Comparison of ENCODE assay signal across 8 cellular contexts in the genomic region with DNA sequence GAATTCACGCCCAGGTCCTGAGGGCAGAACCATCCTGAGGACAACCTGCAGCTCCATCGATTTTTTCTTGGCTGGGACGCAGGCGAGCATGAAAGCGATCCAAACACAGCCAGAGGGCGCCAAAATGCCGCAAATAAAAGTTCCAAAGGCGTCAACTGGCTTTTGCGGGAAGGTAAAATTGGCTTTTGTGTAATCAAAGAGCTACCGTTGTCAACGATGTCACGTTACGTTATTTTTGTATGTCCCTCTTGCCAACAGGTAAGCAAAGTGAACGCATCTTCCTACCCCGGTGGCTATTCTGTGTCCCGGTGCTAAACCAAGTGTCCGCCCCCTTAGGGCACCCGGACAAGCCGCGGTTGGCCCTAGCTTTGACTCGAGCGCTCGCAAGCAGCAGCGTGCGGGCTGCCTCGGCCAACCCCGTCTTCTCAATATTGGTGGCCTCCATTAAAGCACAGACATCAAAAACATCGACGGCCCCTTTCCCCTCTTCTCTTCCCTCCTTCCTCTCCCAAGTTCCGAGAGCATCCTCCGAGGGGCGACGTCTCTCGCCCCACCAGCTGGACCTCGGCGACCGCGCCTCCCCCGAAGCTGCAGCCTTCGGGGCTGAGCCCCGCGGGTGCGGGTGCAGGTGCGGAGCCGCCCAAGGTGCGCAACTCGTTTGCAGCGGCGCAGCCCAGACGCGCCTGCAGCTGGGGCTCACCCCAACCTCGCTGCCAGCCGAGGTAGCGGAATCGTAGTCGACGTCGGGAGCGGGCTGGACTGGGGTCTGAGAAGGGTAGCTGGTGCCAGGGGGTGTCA. TPM values are rescaled to one million over a fixed set of nuclear protein-coding genes. Genes with fewer than 3 reads are reported as not detected.
DNase-seq lines count a peak whose midpoint lies in the region; ATAC-seq and TF ChIP-seq lines count a peak whose summit lies in the region.

No MANE protein-coding gene starts in this region.

- no peak overlapping the region for H3K18ac ChIP-seq in H9 (ENCODE audit: insufficient read length, low read depth, low read length)

- H3K79me1 ChIP-seq in H9 (ENCODE audit: insufficient read depth, low read depth, low read length, poor library complexity, severe bottlenecking), result no peaks in the 10 kb centered on the region

- H3K4me1 Mint-ChIP-seq in H9, result peaks cover 55 to 64% of the 10 kb centered on the region in 2 experiments
- H3K4me1 Mint-ChIP-seq in activated naive CD8-positive, alpha-beta T cell treated with anti-CD3 and anti-CD28 coated beads, Interleukin-2, amount 50 U/mL, for 24 hours, result peaks cover 11% of the 10 kb centered on the region

- H4K91ac ChIP-seq in H9 (ENCODE audit: insufficient read length, low read depth, low read length), result no peak overlapping the region

- no peak overlapping the region for H3K4me3 ChIP-seq in PC-9

- no TSS peak for BruUV-seq in PC-9 (replicated peaks; lab: Mats Ljungman, UMichigan)

- no peak overlapping the region for H3T11ph ChIP-seq in H9 (ENCODE audit: low read length)

- no peak overlapping the region for H2BK15ac ChIP-seq in H9 (ENCODE audit: low read depth, low read length)

- no peak overlapping the region for H2BK5ac ChIP-seq in H9 (ENCODE audit: insufficient read length, low read length)

- H3K79me2 ChIP-seq in H9 (ENCODE audit: insufficient read depth, low read length) (peaks cover 24% of the 10 kb centered on the region; the same call in 1 of the 2 replicates), PC-9 (ENCODE audit: low read depth) (no peaks in the 10 kb centered on the region)

- no peak overlapping the region for H2BK120ac ChIP-seq in H9 (ENCODE audit: low read depth, low read length, poor library complexity, severe bottlenecking)

- H3K56ac ChIP-seq in H9 (ENCODE audit: insufficient read length, low read depth, low read length), result no peak overlapping the region

- no CpG with 5 or more reads among the region's 59 CpGs for WGBS in H9 (ENCODE audit: extremely low coverage, insufficient read length, low lambda C conversion rate)

- H3K36me3 ChIP-seq in PC-9 (ENCODE audit: low read depth), result no peaks in the 10 kb centered on the region

- no peak overlapping the region for H3K23ac ChIP-seq in H9 (ENCODE audit: insufficient read length, low read depth, low read length)

- peak; percentile 57 for ATAC-seq in activated naive CD8-positive, alpha-beta T cell treated with anti-CD3 and anti-CD28 coated beads, Interleukin-2, amount 50 U/mL, for 24 hours
- ATAC-seq in Right ventricle myocardium superior (ENCODE audit: poor library complexity), result peak; percentile 75

- H3K9me2 ChIP-seq in PC-9 (ENCODE audit: insufficient read depth), result no peaks in the 10 kb centered on the region

- H3K9me3 Mint-ChIP-seq in H9, result no peaks in the 10 kb centered on the region
- H3K9me3 Mint-ChIP-seq in activated naive CD8-positive, alpha-beta T cell treated with anti-CD3 and anti-CD28 coated beads, Interleukin-2, amount 50 U/mL, for 24 hours, result no peaks in the 10 kb centered on the region

- no peaks in the 10 kb centered on the region for H3K27me3 ChIP-seq in H9 (ENCODE audit: insufficient read depth, low read length)
- 0 out of 2 replicates have a peak, but pooled peaks cover 8% of the 10 kb centered on the region for H3K27me3 ChIP-seq in PC-9 (ENCODE audit: insufficient read depth, low read depth)

- intact Hi-C loops in PC-9 (cut with micrococcal nuclease; ENCODE audit: unreplicated experiment), result loop anchor here (1.0 to 10.0 kb wide), 5 partner anchors 896 to 1478 kb away; no protein-coding TSS in a partner anchor
- intact Hi-C loops in Right ventricle myocardium superior (cut with DNase I), result loop anchor here (10.0 kb wide), 1 partner anchor 1098 kb away; no protein-coding TSS in a partner anchor

- H4K5ac ChIP-seq in H9 (ENCODE audit: insufficient read length, low read depth, low read length), result no peak overlapping the region

- H3K36me3 Mint-ChIP-seq in H9 (ENCODE audit: insufficient read depth in 1 of 3, low read depth in 3 of 3), result peaks cover 10 to 24% (median 18%) of the 10 kb centered on the region in 3 experiments
- H3K36me3 Mint-ChIP-seq in activated naive CD8-positive, alpha-beta T cell treated with anti-CD3 and anti-CD28 coated beads, Interleukin-2, amount 50 U/mL, for 24 hours (ENCODE audit: low read depth), result no peaks in the 10 kb centered on the region

- no peak overlapping the region for H3K27ac ChIP-seq in H9 (ENCODE audit: insufficient read length, low read depth, low read length)
- no peak overlapping the region for H3K27ac ChIP-seq in PC-9

- H3K27me3 Mint-ChIP-seq in H9 (ENCODE audit: low read depth), result no peaks in the 10 kb centered on the region
- peaks cover 40% of the 10 kb centered on the region for H3K27me3 Mint-ChIP-seq in activated naive CD8-positive, alpha-beta T cell treated with anti-CD3 and anti-CD28 coated beads, Interleukin-2, amount 50 U/mL, for 24 hours

- H3K23me2 ChIP-seq in H9 (ENCODE audit: insufficient read length, low read depth, low read length, poor library complexity, severe bottlenecking), result peaks cover 15% of the 10 kb centered on the region

- H3K4me2 ChIP-seq in H9 (ENCODE audit: insufficient read depth, insufficient read length, low read length) (peak overlapping the region; percentile 43), PC-9 (no peak overlapping the region)

- H3K9ac ChIP-seq in H9 (ENCODE audit: extremely low read depth, insufficient read length, low read length), result no peak overlapping the region

- POLR2A ChIA-PET in PC-9 (lab: Charles Lee; ENCODE audit: unreplicated experiment), result no interaction called here

- H2BK20ac ChIP-seq in H9 (ENCODE audit: low read depth, low read length, poor library complexity, severe bottlenecking), result no peak overlapping the region

- H2AFZ ChIP-seq in H9 (ENCODE audit: low read length) (no peak overlapping the region), PC-9 (no peak overlapping the region)

- peak overlapping the region in 2 of 3 experiments; percentile 92 to 95; a peak in 5 of 7 replicates for H3K27ac Mint-ChIP-seq in H9
- H3K27ac Mint-ChIP-seq in activated naive CD8-positive, alpha-beta T cell treated with anti-CD3 and anti-CD28 coated beads, Interleukin-2, amount 50 U/mL, for 24 hours, result no peak overlapping the region

- H2BK12ac ChIP-seq in H9 (ENCODE audit: insufficient read length, low read depth, low read length), result no peak overlapping the region

- H2AK5ac ChIP-seq in H9 (ENCODE audit: insufficient read length, low read length), result no peak overlapping the region

- CTCF ChIA-PET in PC-9 (lab: Charles Lee), result interaction anchor here (0.6 to 1.2 kb wide), 8 partner anchors 10 to 1099 kb away, joined by 3 to 15 read pairs (median 4); no protein-coding TSS in a partner anchor

- H4K20me1 ChIP-seq in H9 (ENCODE audit: control insufficient read depth, insufficient read depth, insufficient read length) (no peaks in the 10 kb centered on the region), PC-9 (ENCODE audit: insufficient read depth) (no peaks in the 10 kb centered on the region)

- H3K9me3 ChIP-seq in H9 (ENCODE audit: control insufficient read depth, low read depth, low read length) (no peaks in the 10 kb centered on the region), PC-9 (ENCODE audit: insufficient read depth, low read depth) (no peaks in the 10 kb centered on the region)

- peak overlapping the region; percentile 88 to 97 for H3K4me3 Mint-ChIP-seq in H9
- H3K4me3 Mint-ChIP-seq in activated naive CD8-positive, alpha-beta T cell treated with anti-CD3 and anti-CD28 coated beads, Interleukin-2, amount 50 U/mL, for 24 hours, result peak overlapping the region; percentile 59

- H3F3A ChIP-seq in PC-9 (ENCODE audit: insufficient read depth, low read depth), result peaks cover 6% of the 10 kb centered on the region; the same call in 1 of the 2 replicates

- TF ChIP-seq CTCF in GM10266 (IDR thresholded peaks at IDR 0.05; ENCODE audit: control insufficient read depth, insufficient read depth, low read depth, missing control alignments) (peak; percentile 90), H9 (conservative IDR thresholded peaks at IDR 0.05) (peak; percentile 90), PC-9 (conservative IDR thresholded peaks at IDR 0.05) (peak; percentile 90)

- H3K14ac ChIP-seq in H9 (ENCODE audit: insufficient read depth, low read length), result no peak overlapping the region

- no peak overlapping the region for H3K4ac ChIP-seq in H9 (ENCODE audit: low read depth, low read length)

- H3K4me1 ChIP-seq in H9 (ENCODE audit: insufficient read depth, low read length) (peaks cover 13% of the 10 kb centered on the region; the same call in 1 of the 2 replicates), PC-9 (replicated peaks; ENCODE audit: insufficient read depth) (no peaks in the 10 kb centered on the region)

- no peak overlapping the region for H4K8ac ChIP-seq in H9 (replicated peaks; ENCODE audit: insufficient read length, low read depth, low read length)

- DNase-seq in GM10266 (ENCODE audit: extremely low spot score) (peak; percentile 77), H9 (peak; percentile 84), Kasumi-1 (lab: John Stamatoyannopoulos, UW) (peak; percentile 82 to 88), PC-9 (peak; percentile 44 to 81), Right ventricle myocardium superior (peak; percentile 78), occipital lobe (lab: John Stamatoyannopoulos, UW) (peak; percentile 62)
- DNase-seq in activated naive CD8-positive, alpha-beta T cell treated with anti-CD3 and anti-CD28 coated beads, Interleukin-2, amount 50 U/mL, for 24 hours, result peak; percentile 63
- DNase-seq in effector CD4-positive, alpha-beta T cell, result no peak

RNA-seq across cellular contexts. Expression of gene BASP1, which starts 1.1 kb away (rescaled TPM):
- total RNA-seq in H9 (2021), result 180 and 188 TPM in 2 replicates
- not detected in 2 replicates for total RNA-seq in PC-9 (2021)
- total RNA-seq in Right ventricle myocardium superior, result 3.4 TPM
- 359 TPM for total RNA-seq in occipital lobe

Comparison
In these comparisons a context has a peak if more than half of its experiments do, and no peak if none do; other contexts are left out.
1. RNA of gene BASP1, which starts 1.1 kb away (total RNA-seq): 359 TPM in occipital lobe (single experiment) and 180 to 188 TPM in H9; 3.4 TPM in Right ventricle myocardium superior (single experiment) and not detected in PC-9; every median in the first group is over 10 times any median in the second.
2. Peak in every context shown above with its lines, with median percentiles within 50 percentile points of each other: CTCF ChIP-seq.